ENCODE assay signal across 12 cellular contexts in genomic region chr16:11155284-11155806, GRCh38.
DNase-seq lines count a peak whose midpoint lies in the region; ATAC-seq and TF ChIP-seq lines count a peak whose summit lies in the region.
"Had no signal": no experiment of that assay in that cellular context is flagged by ENCODE, and none has a peak within 500 bp of the region (broad histone marks: within the 10 kb centered on the region; RNA-seq: fewer than 3 reads in every experiment).

No MANE protein-coding gene starts in this region.

- H3K4me1 Mint-ChIP-seq in activated T-helper 2 cell treated with anti-CD3 and anti-CD28 coated beads, Interferon-gamma antibody, Interleukin-2, Interleukin-4, amounts not matched to agents 10 μg/mL and 5 μg/mL and 100 μg/mL, durations not matched to agents 14 hours and 24 hours and 36 hours (ENCODE audit: low read depth): peaks cover 64% of the 10 kb centered on the region

- no peak for TF ChIP-seq CTCF in AG09309 (IDR thresholded peaks at IDR 0.05; ENCODE audit: control insufficient read depth, insufficient read depth, low read depth, low read length, missing control alignments)
- TF ChIP-seq CTCF in GM13976 (IDR thresholded peaks at IDR 0.05; ENCODE audit: borderline replicate concordance, control extremely low read depth, extremely low read depth, insufficient read depth, missing control alignments): no peak

- no peak overlapping the region for H3K27ac ChIP-seq in right cardiac atrium (ENCODE audit: low read length)
- H3K27ac ChIP-seq: parathyroid adenoma, transverse colon had no signal

- ATAC-seq in right cardiac atrium (peak; percentile 11 to 34), HG02759 (IDR thresholded peaks at IDR 0.05; ENCODE audit: unreplicated experiment) (no peak)

- H3K9me3 Mint-ChIP-seq in activated T-helper 2 cell treated with anti-CD3 and anti-CD28 coated beads, Interferon-gamma antibody, Interleukin-2, Interleukin-4, amounts not matched to agents 10 μg/mL and 5 μg/mL and 100 μg/mL, durations not matched to agents 14 hours and 24 hours and 36 hours: peaks cover 2% of the 10 kb centered on the region

- 80% methylated on average over 13 of the region's 13 CpGs for WGBS in right cardiac atrium

- H3K4me3 ChIP-seq in AG09309 (ENCODE audit: control insufficient read depth, low read depth, low read length) (no peak overlapping the region), right cardiac atrium (ENCODE audit: low read length) (no peak overlapping the region)
- H3K4me3 ChIP-seq: transverse colon had no signal

- no peaks in the 10 kb centered on the region for H3K27me3 ChIP-seq in right cardiac atrium (ENCODE audit: control insufficient read depth, insufficient read depth)
- H3K27me3 ChIP-seq: transverse colon had no signal

- in situ Hi-C loops in GM13976 (cut with MboI; ENCODE audit: low sequenced_read_pairs, unreplicated experiment): no loop called here

- H3K4me1 ChIP-seq in right cardiac atrium (ENCODE audit: control insufficient read depth, insufficient read depth, low read length): no peaks in the 10 kb centered on the region
- H3K4me1 ChIP-seq: parathyroid adenoma, transverse colon had no signal

- H3K9me3 ChIP-seq in right cardiac atrium (ENCODE audit: control insufficient read depth, low read length): no peaks in the 10 kb centered on the region
- H3K9me3 ChIP-seq: transverse colon had no signal

- peak overlapping the region; percentile 42 for H3K4me3 Mint-ChIP-seq in activated T-helper 2 cell treated with anti-CD3 and anti-CD28 coated beads, Interferon-gamma antibody, Interleukin-2, Interleukin-4, amounts not matched to agents 10 μg/mL and 5 μg/mL and 100 μg/mL, durations not matched to agents 14 hours and 24 hours and 36 hours (ENCODE audit: low read depth)

- intact Hi-C loops in activated T-helper 2 cell treated with anti-CD3 and anti-CD28 coated beads, Interferon-gamma antibody, Interleukin-2, Interleukin-4, amounts not matched to agents 10 μg/mL and 5 μg/mL and 100 μg/mL, durations not matched to agents 14 hours and 24 hours and 36 hours (cut with micrococcal nuclease): loop anchor here (1.0 to 5.0 kb wide), 3 partner anchors 17 to 168 kb away; no protein-coding TSS in a partner anchor
- intact Hi-C loops in right cardiac atrium (cut with DNase I): loop anchor here in 1 of 4 donors (10.0 kb wide), 1 partner anchor 99 kb away; the partner anchor contains the start of gene SOCS1

- H3K27me3 Mint-ChIP-seq in activated T-helper 2 cell treated with anti-CD3 and anti-CD28 coated beads, Interferon-gamma antibody, Interleukin-2, Interleukin-4, amounts not matched to agents 10 μg/mL and 5 μg/mL and 100 μg/mL, durations not matched to agents 14 hours and 24 hours and 36 hours (ENCODE audit: low read depth): no peaks in the 10 kb centered on the region

- peak; percentile 11 for DNase-seq in AG09309 (ENCODE audit: low read depth)
- DNase-seq in GM03348 (ENCODE audit: low spot score): peak; percentile 74
- peak; percentile 47 for DNase-seq in activated T-helper 2 cell treated with anti-CD3 and anti-CD28 coated beads, Interferon-gamma antibody, Interleukin-2, Interleukin-4, amounts not matched to agents 10 μg/mL and 5 μg/mL and 100 μg/mL, durations not matched to agents 14 hours and 24 hours and 36 hours (ENCODE audit: low spot score)
- DNase-seq in right cardiac atrium: no peak
- DNase-seq in anterior cingulate cortex (lab: John Stamatoyannopoulos, UW): no peak
- no peak for DNase-seq in GM13976 (ENCODE audit: low spot score)
- DNase-seq: Calu3, MV-4-11, NCI-H774, transverse colon had no signal

- H3K27ac Mint-ChIP-seq in activated T-helper 2 cell treated with anti-CD3 and anti-CD28 coated beads, Interferon-gamma antibody, Interleukin-2, Interleukin-4, amounts not matched to agents 10 μg/mL and 5 μg/mL and 100 μg/mL, durations not matched to agents 14 hours and 24 hours and 36 hours: peak overlapping the region; percentile 89

- peaks cover 33% of the 10 kb centered on the region for H3K36me3 Mint-ChIP-seq in activated T-helper 2 cell treated with anti-CD3 and anti-CD28 coated beads, Interferon-gamma antibody, Interleukin-2, Interleukin-4, amounts not matched to agents 10 μg/mL and 5 μg/mL and 100 μg/mL, durations not matched to agents 14 hours and 24 hours and 36 hours (ENCODE audit: low read depth)

Comparison
In these comparisons a context has a peak if more than half of its experiments do, and no peak if none do; other contexts are left out.
1. DNase-seq: peak in AG09309 (single experiment), GM03348 (single experiment) and activated T-helper 2 cell treated with anti-CD3 and anti-CD28 coated beads, Interferon-gamma antibody, Interleukin-2, Interleukin-4, amounts not matched to agents 10 μg/mL and 5 μg/mL and 100 μg/mL, durations not matched to agents 14 hours and 24 hours and 36 hours (single experiment); none in right cardiac atrium (0 of 3), anterior cingulate cortex (0 of 58) and GM13976 (single experiment).